In the genomic region with DNA sequence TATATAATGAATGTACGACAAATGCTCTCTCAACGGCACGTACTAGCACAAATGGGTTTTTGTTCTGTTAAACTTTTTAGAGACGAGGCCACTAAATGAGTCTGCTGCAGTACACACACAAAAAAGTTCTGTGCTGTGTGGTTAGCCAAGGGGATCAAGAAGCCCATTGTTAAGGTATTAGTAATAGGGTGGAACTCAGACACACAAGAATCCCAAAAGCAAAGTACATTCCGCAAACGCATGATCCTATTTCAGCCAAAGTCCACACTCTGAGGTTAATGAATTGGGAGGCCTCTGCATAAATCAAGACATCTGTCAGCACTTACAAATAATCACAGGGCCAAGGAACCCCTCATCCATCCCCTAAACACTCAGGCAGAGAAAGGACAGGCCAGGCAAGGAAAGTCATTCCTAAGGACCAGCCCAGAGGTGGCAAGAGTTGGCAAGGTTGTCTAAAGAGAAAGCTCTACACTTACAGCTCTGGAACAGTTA, we compare ENCODE assay signal across 8 cellular contexts. TPM values are rescaled to one million over a fixed set of nuclear protein-coding genes. Genes with fewer than 3 reads are reported as not detected.
A peak's percentile ranks its signal among the peaks of the same experiment; 100 is the strongest.
DNase-seq lines count a peak whose midpoint lies in the region; ATAC-seq and TF ChIP-seq lines count a peak whose summit lies in the region.

No MANE protein-coding gene starts in this region.

- no peaks in the 10 kb centered on the region for H3K27me3 Mint-ChIP-seq in stimulated activated naive B cell treated with anti-CD40 and anti-IgM and Interleukin-4, amounts not matched to agents 10 μg/mL and 1 μg/mL and 100 μg/mL, for 72 hours

- H3K36me3 Mint-ChIP-seq in stimulated activated naive B cell treated with anti-CD40 and anti-IgM and Interleukin-4, amounts not matched to agents 10 μg/mL and 1 μg/mL and 100 μg/mL, for 72 hours = peaks cover 24 to 41% of the 10 kb centered on the region in 2 donors

- H3K27ac ChIP-seq in adrenal gland (peak overlapping the region in 3 of 5 donors; percentile 22 to 30 (median 27)), right cardiac atrium (ENCODE audit: low read length) (no peak overlapping the region)

- intact Hi-C loops in adrenal gland (cut with DNase I) = no loop called here
- intact Hi-C loops in right cardiac atrium (cut with DNase I) = no loop called here

- peak; percentile 55 to 85 for ATAC-seq in right cardiac atrium
- ATAC-seq in stimulated activated naive B cell treated with anti-CD40 and anti-IgM and Interleukin-4, amounts not matched to agents 10 μg/mL and 1 μg/mL and 100 μg/mL, for 72 hours (replicated peaks) = no peak
- ATAC-seq in GM19023 (IDR thresholded peaks at IDR 0.05; ENCODE audit: unreplicated experiment) = no peak

- H3K9me3 Mint-ChIP-seq in stimulated activated naive B cell treated with anti-CD40 and anti-IgM and Interleukin-4, amounts not matched to agents 10 μg/mL and 1 μg/mL and 100 μg/mL, for 72 hours = peaks cover under 1% of the 10 kb centered on the region in 2 donors

- WGBS in adrenal gland, 4 donors = 60 to 87% (median 72%) methylated on average over 6 of the region's 6 CpGs
- 66% methylated on average over 6 of the region's 6 CpGs for WGBS in right cardiac atrium

- H3K9me3 ChIP-seq in adrenal gland (replicated peaks in 1 of 3) = no peaks in the 10 kb centered on the region
- no peaks in the 10 kb centered on the region for H3K9me3 ChIP-seq in right cardiac atrium (ENCODE audit: control insufficient read depth, low read length)

- H3K4me3 Mint-ChIP-seq in stimulated activated naive B cell treated with anti-CD40 and anti-IgM and Interleukin-4, amounts not matched to agents 10 μg/mL and 1 μg/mL and 100 μg/mL, for 72 hours = no peak overlapping the region

- H3K4me3 ChIP-seq in adrenal gland = no peak overlapping the region
- no peak overlapping the region for H3K4me3 ChIP-seq in right cardiac atrium (ENCODE audit: low read length)

- DNase-seq in HCEC 1CT = peak; percentile 98
- DNase-seq in adrenal gland = no peak
- DNase-seq in right cardiac atrium = no peak
- DNase-seq in stimulated activated naive B cell treated with anti-CD40 and anti-IgM and Interleukin-4, amounts not matched to agents 10 μg/mL and 1 μg/mL and 100 μg/mL, for 72 hours = no peak
- no peak for DNase-seq in NCI-H1092 (lab: John Stamatoyannopoulos, UW)
- DNase-seq in UCSD-AML1 (lab: John Stamatoyannopoulos, UW; ENCODE audit: unreplicated experiment) = no peak
- DNase-seq in NCI-H510A (lab: John Stamatoyannopoulos, UW) = no peak

- H3K4me1 Mint-ChIP-seq in stimulated activated naive B cell treated with anti-CD40 and anti-IgM and Interleukin-4, amounts not matched to agents 10 μg/mL and 1 μg/mL and 100 μg/mL, for 72 hours = peaks cover 51 to 79% of the 10 kb centered on the region in 2 donors

- H3K27me3 ChIP-seq in adrenal gland (no peaks in the 10 kb centered on the region), right cardiac atrium (ENCODE audit: control insufficient read depth, insufficient read depth) (no peaks in the 10 kb centered on the region)

- no peak for TF ChIP-seq POLR2A in adrenal gland (IDR thresholded peaks at IDR 0.05)

- peaks cover 0 to 22% of the 10 kb centered on the region in 2 donors for H3K4me1 ChIP-seq in adrenal gland (replicated peaks in 1 of 2)
- H3K4me1 ChIP-seq in right cardiac atrium (ENCODE audit: control insufficient read depth, insufficient read depth, low read length) = no peaks in the 10 kb centered on the region

- TF ChIP-seq CTCF in adrenal gland (IDR thresholded peaks at IDR 0.05) = no peak

- H3K27ac Mint-ChIP-seq in stimulated activated naive B cell treated with anti-CD40 and anti-IgM and Interleukin-4, amounts not matched to agents 10 μg/mL and 1 μg/mL and 100 μg/mL, for 72 hours = peak overlapping the region; percentile 32

- no peaks in the 10 kb centered on the region for H3K36me3 ChIP-seq in adrenal gland (replicated peaks in 1 of 2)

RNA-seq across cellular contexts. Expression of a gene that starts 12.1 kb away (rescaled TPM):
- total RNA-seq in adrenal gland (10 to 100 TPM in 5 of 8 donors, 1 to 10 TPM in 3; 7.6 to 55.6 (median 13.1) TPM), right cardiac atrium (1 to 10 TPM; 4.6 to 5.9 (median 5.0) TPM)
- polyA plus RNA-seq in adrenal gland (1 to 10 TPM; 2.0 to 9.6 (median 2.2) TPM), right cardiac atrium (2.2 TPM)

RNA-seq across cellular contexts. Expression of a gene that starts 12.6 kb away (rescaled TPM):
- total RNA-seq in adrenal gland (1 to 10 TPM in 2 of 8 donors, under 1 TPM in 6; 0.18 to 1.1 (median 0.40) TPM), right cardiac atrium (under 1 TPM; 0.12 to 0.34 (median 0.21) TPM)
- polyA plus RNA-seq in adrenal gland (under 1 TPM; 0.10 to 0.71 (median 0.16) TPM), right cardiac atrium (0.23 TPM)

Comparison
In these comparisons a context has a peak if more than half of its experiments do, and no peak if none do; other contexts are left out.
1. ATAC-seq: peak in right cardiac atrium (2 of 2); none in stimulated activated naive B cell treated with anti-CD40 and anti-IgM and Interleukin-4, amounts not matched to agents 10 μg/mL and 1 μg/mL and 100 μg/mL, for 72 hours (0 of 2) and GM19023 (single experiment).